Comparison of ENCODE assay signal across 1 cellular context in genomic region chr5:134409321-134409720, GRCh38.
TF ChIP-seq lines count a peak whose summit lies in the region.

No MANE protein-coding gene starts in this region.

TF ChIP-seq in GM23338, 12 proteins besides CTCF, POLR2A, EP300 and RAD21:
- TF ChIP-seq POLR2AphosphoS5 (IDR thresholded peaks at IDR 0.05; ENCODE audit: low read depth) (no peak), ZNF462 (CRISPR knock-in tag; IDR thresholded peaks at IDR 0.05) (no peak), REST (IDR thresholded peaks at IDR 0.05; ENCODE audit: unreplicated experiment) (no peak), EZH2 (IDR thresholded peaks at IDR 0.05; ENCODE audit: low read depth, unreplicated experiment) (no peak), STAT1 (IDR thresholded peaks at IDR 0.05; ENCODE audit: unreplicated experiment) (no peak), ZNF331 (CRISPR knock-in tag; IDR thresholded peaks at IDR 0.05; ENCODE audit: low read depth) (no peak), ETS1 (IDR thresholded peaks at IDR 0.05) (no peak), EZH2phosphoT487 (IDR thresholded peaks at IDR 0.05; ENCODE audit: unreplicated experiment) (no peak), NANOG (IDR thresholded peaks at IDR 0.05; ENCODE audit: borderline replicate concordance) (no peak), ZNF114 (CRISPR knock-in tag; IDR thresholded peaks at IDR 0.05) (no peak), JUNB (IDR thresholded peaks at IDR 0.05; ENCODE audit: unreplicated experiment) (no peak), CREB1 (CRISPR knock-in tag; IDR thresholded peaks at IDR 0.05; ENCODE audit: low read depth) (no peak)
